In the genomic region with DNA sequence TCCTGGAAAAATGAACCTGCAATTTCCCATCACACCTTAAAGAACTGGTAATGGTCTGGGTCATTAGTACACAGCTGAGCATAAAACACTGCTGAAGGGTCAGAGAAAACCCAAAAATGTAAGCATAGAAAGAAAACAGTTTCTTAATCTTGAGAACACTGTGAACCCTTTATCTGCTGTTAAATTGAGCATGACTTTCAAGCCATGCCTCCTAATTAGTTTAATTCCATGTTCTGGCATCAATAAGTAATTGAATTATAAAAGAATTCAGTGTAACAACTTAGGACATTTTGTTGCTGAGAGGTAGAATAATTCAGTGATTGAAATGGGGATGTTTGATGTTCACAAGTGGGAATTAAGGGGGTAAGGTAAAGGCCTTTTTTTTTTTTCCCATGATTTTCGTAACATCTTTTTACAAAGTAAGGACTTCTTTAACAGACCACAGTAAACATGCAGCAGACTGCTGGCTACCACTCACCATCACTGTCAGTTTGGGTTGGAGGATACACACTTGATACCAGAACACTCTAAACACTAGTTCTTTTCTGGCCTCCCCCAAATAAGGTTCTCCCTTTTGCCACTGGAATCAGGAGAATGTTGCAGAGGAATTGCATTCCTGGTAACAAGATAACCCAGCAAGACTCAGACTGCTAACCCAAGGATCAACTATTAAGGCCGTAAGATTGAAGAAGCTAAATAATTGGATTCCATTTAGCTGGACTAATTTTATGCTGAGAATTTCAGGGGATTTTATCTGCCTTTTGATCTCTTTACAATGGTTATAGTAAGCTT, we compare ENCODE assay signal across 15 cellular contexts. TPM values are rescaled to one million over a fixed set of nuclear protein-coding genes. Genes with fewer than 3 reads are reported as not detected.
DNase-seq lines count a peak whose midpoint lies in the region; TF ChIP-seq lines count a peak whose summit lies in the region.
"Had no signal": no experiment of that assay in that cellular context is flagged by ENCODE, and none has a peak within 500 bp of the region (broad histone marks: within the 10 kb centered on the region; RNA-seq: fewer than 3 reads in every experiment).

No MANE protein-coding gene starts in this region.

- H3K4me3 ChIP-seq in CD8-positive, alpha-beta memory T cell (ENCODE audit: low read length) = no peak overlapping the region
- H3K4me3 ChIP-seq in fibroblast of the aortic adventitia (ENCODE audit: low read depth, low read length) = no peak overlapping the region
- no peak overlapping the region for H3K4me3 ChIP-seq in osteoblast (ENCODE audit: insufficient read depth, low read length)
- H3K4me3 ChIP-seq in adrenal gland = no peak overlapping the region
- H3K4me3 ChIP-seq: BLaER1 treated with 17β-estradiol and CSF1 and Interleukin-3, amounts not matched to agents 10 nM and 100 nM; right atrium auricular region; suprapubic skin had no signal

- DNase-seq in CD8-positive, alpha-beta memory T cell = no peak
- peak; percentile 85 for DNase-seq in NCI-H82 treated with DMSO at 0.1 percent for 48 hours (lab: John Stamatoyannopoulos, UW; ENCODE audit: unreplicated experiment)
- peak; percentile 16 for DNase-seq in fibroblast of the aortic adventitia (ENCODE audit: low read depth)
- DNase-seq in osteoblast (ENCODE audit: insufficient read length, low spot score, missing footprints) = no peak
- DNase-seq in stimulated activated CD4-positive, alpha-beta T cell treated with anti-CD3 and anti-CD28 coated beads, Interleukin-2, amount 100 ng/mL, for 48 hours = no peak
- no peak for DNase-seq in effector CD4-positive, alpha-beta T cell
- no peak for DNase-seq in RWPE1 (ENCODE audit: low spot score)
- no peak for DNase-seq in adrenal gland
- DNase-seq: activated CD4-positive, alpha-beta T cell treated with anti-CD3 and anti-CD28 coated beads, Interleukin-2, amount 50 U/mL, for 1 hour; activated effector memory CD4-positive, alpha-beta T cell treated with Interleukin-2 at 50 U/mL for 16 hours; EL; NCI-H187 had no signal

- H2AFZ ChIP-seq in osteoblast (ENCODE audit: low read length) = no peak overlapping the region

- peak overlapping the region in 6 of 8 donors; percentile 1 to 79 (median 56) for H3K27ac Mint-ChIP-seq in CD8-positive, alpha-beta memory T cell

- H3K4me3 Mint-ChIP-seq in CD8-positive, alpha-beta memory T cell = peak overlapping the region; percentile 5 to 71 (median 35)

- peaks cover 23% of the 10 kb centered on the region for H3K4me1 ChIP-seq in CD8-positive, alpha-beta memory T cell (ENCODE audit: insufficient read depth, low read length)
- peaks cover 19% of the 10 kb centered on the region for H3K4me1 ChIP-seq in osteoblast (ENCODE audit: insufficient read depth, low read length)
- H3K4me1 ChIP-seq in adrenal gland (replicated peaks in 1 of 2) = peaks cover 0 to 40% of the 10 kb centered on the region in 2 donors

- peaks cover 15% of the 10 kb centered on the region for H3K36me3 ChIP-seq in CD8-positive, alpha-beta memory T cell (ENCODE audit: insufficient read depth, low read length)
- H3K36me3 ChIP-seq in osteoblast (ENCODE audit: insufficient read depth, low read length) (peaks cover 17% of the 10 kb centered on the region), adrenal gland (replicated peaks in 1 of 2) (no peaks in the 10 kb centered on the region)

- H3K9me3 Mint-ChIP-seq in CD8-positive, alpha-beta memory T cell = peaks cover 0 to 11% (median 2%) of the 10 kb centered on the region in 5 donors

- H3K27me3 Mint-ChIP-seq in CD8-positive, alpha-beta memory T cell = no peaks in the 10 kb centered on the region

- POLR2A ChIA-PET in CD8-positive, alpha-beta memory T cell (lab: Charles Lee) = no interaction called here
- POLR2A ChIA-PET in RWPE1 (lab: Yijun Ruan, JAX; ENCODE audit: low non-redundant PET) = no interaction called here

- no peak for TF ChIP-seq POLR2A in adrenal gland (IDR thresholded peaks at IDR 0.05)

- peaks cover 47 to 73% (median 67%) of the 10 kb centered on the region in 3 donors for H3K4me1 Mint-ChIP-seq in CD8-positive, alpha-beta memory T cell

- peak overlapping the region; percentile 6 for H3K4me2 ChIP-seq in osteoblast (ENCODE audit: insufficient read depth, low read length)

- 84 to 97% (median 95%) methylated on average over 2 of the region's 2 CpGs for WGBS in adrenal gland, 4 donors

- H3K27ac ChIP-seq in CD8-positive, alpha-beta memory T cell (ENCODE audit: low read depth, low read length) = no peak overlapping the region
- H3K27ac ChIP-seq in osteoblast (ENCODE audit: low read depth, low read length) (no peak overlapping the region), RWPE1 (no peak overlapping the region), adrenal gland (no peak overlapping the region)
- H3K27ac ChIP-seq: BLaER1 treated with 17β-estradiol and CSF1 and Interleukin-3, amounts not matched to agents 10 nM and 100 nM; suprapubic skin had no signal

- H3K79me2 ChIP-seq in osteoblast (ENCODE audit: insufficient read depth, low read length) = peaks cover 70% of the 10 kb centered on the region

- CTCF ChIA-PET in CD8-positive, alpha-beta memory T cell (lab: Charles Lee) = no interaction called here
- CTCF ChIA-PET in RWPE1 (lab: Yijun Ruan, JAX) = no interaction called here

- TF ChIP-seq CTCF in fibroblast of the aortic adventitia (IDR thresholded peaks at IDR 0.05; ENCODE audit: insufficient read depth, low read length) = no peak
- no peak for TF ChIP-seq CTCF in osteoblast (IDR thresholded peaks at IDR 0.05; ENCODE audit: extremely low read depth, low read depth, low read length)
- no peak for TF ChIP-seq CTCF in RWPE1 (conservative IDR thresholded peaks at IDR 0.05; ENCODE audit: low read depth)
- no peak for TF ChIP-seq CTCF in adrenal gland (IDR thresholded peaks at IDR 0.05)

- intact Hi-C loops in adrenal gland (cut with DNase I) = loop anchor here in 1 of 2 donors (10.0 kb wide), 2 partner anchors 112 to 152 kb away; no protein-coding TSS in a partner anchor

- peaks cover 15% of the 10 kb centered on the region for H4K20me1 ChIP-seq in osteoblast (ENCODE audit: insufficient read depth, low read length)

- peaks cover 16 to 47% (median 23%) of the 10 kb centered on the region in 3 donors for H3K36me3 Mint-ChIP-seq in CD8-positive, alpha-beta memory T cell

- no peaks in the 10 kb centered on the region for H3K27me3 ChIP-seq in CD8-positive, alpha-beta memory T cell (ENCODE audit: insufficient read depth, low read length, poor library complexity, severe bottlenecking)
- H3K27me3 ChIP-seq in osteoblast (ENCODE audit: insufficient read depth, low read length) (no peaks in the 10 kb centered on the region), adrenal gland (no peaks in the 10 kb centered on the region)
- H3K27me3 ChIP-seq: BLaER1 treated with 17β-estradiol and CSF1 and Interleukin-3, amounts not matched to agents 10 nM and 100 nM; right atrium auricular region; suprapubic skin had no signal

- no peaks in the 10 kb centered on the region for H3K9me3 ChIP-seq in CD8-positive, alpha-beta memory T cell (ENCODE audit: low read length)
- H3K9me3 ChIP-seq in osteoblast (ENCODE audit: low read depth, low read length) (no peaks in the 10 kb centered on the region), adrenal gland (replicated peaks in 1 of 3) (no peaks in the 10 kb centered on the region)
- H3K9me3 ChIP-seq: suprapubic skin had no signal

RNA-seq across cellular contexts. Expression of a gene that starts 3.0 kb away (rescaled TPM):
- total RNA-seq in CD8-positive, alpha-beta memory T cell = 10 to 100 TPM; 11.2 to 13.0 TPM
- 38.3 TPM for polyA plus RNA-seq in CD8-positive, alpha-beta memory T cell
- total RNA-seq in fibroblast of the aortic adventitia (ENCODE audit: low replicate concordance) = 12.5 and 20.6 TPM in 2 replicates
- 11.2 and 12.7 TPM in 2 replicates for total RNA-seq in osteoblast
- total RNA-seq in adrenal gland = 10 to 100 TPM in 4 of 8 donors, 1 to 10 TPM in 4; 2.9 to 21.6 (median 10.3) TPM
- 10 to 100 TPM; 16.6 to 66.2 (median 51.8) TPM for polyA plus RNA-seq in adrenal gland

Comparison
In these comparisons a context has a peak if more than half of its experiments do, and no peak if none do; other contexts are left out.
1. DNase-seq: peak in NCI-H82 treated with DMSO at 0.1 percent for 48 hours (single experiment) and fibroblast of the aortic adventitia (single experiment); none in CD8-positive, alpha-beta memory T cell (0 of 5), osteoblast (single experiment), stimulated activated CD4-positive, alpha-beta T cell treated with anti-CD3 and anti-CD28 coated beads, Interleukin-2, amount 100 ng/mL, for 48 hours (0 of 2), effector CD4-positive, alpha-beta T cell (single experiment), RWPE1 (single experiment) and adrenal gland (0 of 7).